ENCODE assay signal across 2 cellular contexts in genomic region chr20:6718660-6719059, GRCh38.
TF ChIP-seq lines count a peak whose summit lies in the region.

No MANE protein-coding gene starts in this region.

TF ChIP-seq in HepG2, 621 proteins besides CTCF, POLR2A, EP300 and RAD21 (continued from another document):
- TF ChIP-seq PAX8 (CRISPR knock-in tag; IDR thresholded peaks at IDR 0.05; ENCODE audit: borderline replicate concordance) (no peak), ZNF281 (CRISPR knock-in tag; IDR thresholded peaks at IDR 0.05; ENCODE audit: borderline replicate concordance) (peak; percentile 57; the same call in 1 of the 2 replicates), ZFX (CRISPR knock-in tag; IDR thresholded peaks at IDR 0.05; ENCODE audit: low read depth) (no peak), FOSL2 (CRISPR knock-in tag; IDR thresholded peaks at IDR 0.05) (0 out of 2 replicates have a peak, but pooled peaks have one; percentile 31)
- TF ChIP-seq, protein P1, sequence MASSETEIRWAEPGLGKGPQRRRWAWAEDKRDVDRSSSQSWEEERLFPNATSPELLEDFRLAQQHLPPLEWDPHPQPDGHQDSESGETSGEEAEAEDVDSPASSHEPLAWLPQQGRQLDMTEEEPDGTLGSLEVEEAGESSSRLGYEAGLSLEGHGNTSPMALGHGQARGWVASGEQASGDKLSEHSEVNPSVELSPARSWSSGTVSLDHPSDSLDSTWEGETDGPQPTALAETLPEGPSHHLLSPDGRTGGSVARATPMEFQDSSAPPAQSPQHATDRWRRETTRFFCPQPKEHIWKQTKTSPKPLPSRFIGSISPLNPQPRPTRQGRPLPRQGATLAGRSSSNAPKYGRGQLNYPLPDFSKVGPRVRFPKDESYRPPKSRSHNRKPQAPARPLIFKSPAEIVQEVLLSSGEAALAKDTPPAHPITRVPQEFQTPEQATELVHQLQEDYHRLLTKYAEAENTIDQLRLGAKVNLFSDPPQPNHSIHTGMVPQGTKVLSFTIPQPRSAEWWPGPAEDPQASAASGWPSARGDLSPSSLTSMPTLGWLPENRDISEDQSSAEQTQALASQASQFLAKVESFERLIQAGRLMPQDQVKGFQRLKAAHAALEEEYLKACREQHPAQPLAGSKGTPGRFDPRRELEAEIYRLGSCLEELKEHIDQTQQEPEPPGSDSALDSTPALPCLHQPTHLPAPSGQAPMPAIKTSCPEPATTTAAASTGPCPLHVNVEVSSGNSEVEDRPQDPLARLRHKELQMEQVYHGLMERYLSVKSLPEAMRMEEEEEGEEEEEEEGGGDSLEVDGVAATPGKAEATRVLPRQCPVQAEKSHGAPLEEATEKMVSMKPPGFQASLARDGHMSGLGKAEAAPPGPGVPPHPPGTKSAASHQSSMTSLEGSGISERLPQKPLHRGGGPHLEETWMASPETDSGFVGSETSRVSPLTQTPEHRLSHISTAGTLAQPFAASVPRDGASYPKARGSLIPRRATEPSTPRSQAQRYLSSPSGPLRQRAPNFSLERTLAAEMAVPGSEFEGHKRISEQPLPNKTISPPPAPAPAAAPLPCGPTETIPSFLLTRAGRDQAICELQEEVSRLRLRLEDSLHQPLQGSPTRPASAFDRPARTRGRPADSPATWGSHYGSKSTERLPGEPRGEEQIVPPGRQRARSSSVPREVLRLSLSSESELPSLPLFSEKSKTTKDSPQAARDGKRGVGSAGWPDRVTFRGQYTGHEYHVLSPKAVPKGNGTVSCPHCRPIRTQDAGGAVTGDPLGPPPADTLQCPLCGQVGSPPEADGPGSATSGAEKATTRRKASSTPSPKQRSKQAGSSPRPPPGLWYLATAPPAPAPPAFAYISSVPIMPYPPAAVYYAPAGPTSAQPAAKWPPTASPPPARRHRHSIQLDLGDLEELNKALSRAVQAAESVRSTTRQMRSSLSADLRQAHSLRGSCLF (CRISPR knock-in tag; IDR thresholded peaks at IDR 0.05; ENCODE audit: borderline replicate concordance): no peak

TF ChIP-seq in WTC11, 78 proteins besides CTCF, POLR2A, EP300 and RAD21 (continued from another document):
- TF ChIP-seq MLX (CRISPR knock-in tag; IDR thresholded peaks at IDR 0.05) (no peak), RELA (CRISPR knock-in tag; IDR thresholded peaks at IDR 0.05; ENCODE audit: borderline replicate concordance) (no peak), FOXJ3 (CRISPR knock-in tag; IDR thresholded peaks at IDR 0.05; ENCODE audit: borderline replicate concordance) (no peak), ZNF232 (CRISPR knock-in tag; IDR thresholded peaks at IDR 0.05) (no peak)
- TF ChIP-seq, protein P2, sequence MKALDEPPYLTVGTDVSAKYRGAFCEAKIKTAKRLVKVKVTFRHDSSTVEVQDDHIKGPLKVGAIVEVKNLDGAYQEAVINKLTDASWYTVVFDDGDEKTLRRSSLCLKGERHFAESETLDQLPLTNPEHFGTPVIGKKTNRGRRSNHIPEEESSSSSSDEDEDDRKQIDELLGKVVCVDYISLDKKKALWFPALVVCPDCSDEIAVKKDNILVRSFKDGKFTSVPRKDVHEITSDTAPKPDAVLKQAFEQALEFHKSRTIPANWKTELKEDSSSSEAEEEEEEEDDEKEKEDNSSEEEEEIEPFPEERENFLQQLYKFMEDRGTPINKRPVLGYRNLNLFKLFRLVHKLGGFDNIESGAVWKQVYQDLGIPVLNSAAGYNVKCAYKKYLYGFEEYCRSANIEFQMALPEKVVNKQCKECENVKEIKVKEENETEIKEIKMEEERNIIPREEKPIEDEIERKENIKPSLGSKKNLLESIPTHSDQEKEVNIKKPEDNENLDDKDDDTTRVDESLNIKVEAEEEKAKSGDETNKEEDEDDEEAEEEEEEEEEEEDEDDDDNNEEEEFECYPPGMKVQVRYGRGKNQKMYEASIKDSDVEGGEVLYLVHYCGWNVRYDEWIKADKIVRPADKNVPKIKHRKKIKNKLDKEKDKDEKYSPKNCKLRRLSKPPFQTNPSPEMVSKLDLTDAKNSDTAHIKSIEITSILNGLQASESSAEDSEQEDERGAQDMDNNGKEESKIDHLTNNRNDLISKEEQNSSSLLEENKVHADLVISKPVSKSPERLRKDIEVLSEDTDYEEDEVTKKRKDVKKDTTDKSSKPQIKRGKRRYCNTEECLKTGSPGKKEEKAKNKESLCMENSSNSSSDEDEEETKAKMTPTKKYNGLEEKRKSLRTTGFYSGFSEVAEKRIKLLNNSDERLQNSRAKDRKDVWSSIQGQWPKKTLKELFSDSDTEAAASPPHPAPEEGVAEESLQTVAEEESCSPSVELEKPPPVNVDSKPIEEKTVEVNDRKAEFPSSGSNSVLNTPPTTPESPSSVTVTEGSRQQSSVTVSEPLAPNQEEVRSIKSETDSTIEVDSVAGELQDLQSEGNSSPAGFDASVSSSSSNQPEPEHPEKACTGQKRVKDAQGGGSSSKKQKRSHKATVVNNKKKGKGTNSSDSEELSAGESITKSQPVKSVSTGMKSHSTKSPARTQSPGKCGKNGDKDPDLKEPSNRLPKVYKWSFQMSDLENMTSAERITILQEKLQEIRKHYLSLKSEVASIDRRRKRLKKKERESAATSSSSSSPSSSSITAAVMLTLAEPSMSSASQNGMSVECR (CRISPR knock-in tag; IDR thresholded peaks at IDR 0.05; ENCODE audit: borderline replicate concordance): no peak
- TF ChIP-seq, protein P3, sequence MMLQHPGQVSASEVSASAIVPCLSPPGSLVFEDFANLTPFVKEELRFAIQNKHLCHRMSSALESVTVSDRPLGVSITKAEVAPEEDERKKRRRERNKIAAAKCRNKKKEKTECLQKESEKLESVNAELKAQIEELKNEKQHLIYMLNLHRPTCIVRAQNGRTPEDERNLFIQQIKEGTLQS (CRISPR knock-in tag; conservative IDR thresholded peaks at IDR 0.05): no peak
- TF ChIP-seq, protein P4, sequence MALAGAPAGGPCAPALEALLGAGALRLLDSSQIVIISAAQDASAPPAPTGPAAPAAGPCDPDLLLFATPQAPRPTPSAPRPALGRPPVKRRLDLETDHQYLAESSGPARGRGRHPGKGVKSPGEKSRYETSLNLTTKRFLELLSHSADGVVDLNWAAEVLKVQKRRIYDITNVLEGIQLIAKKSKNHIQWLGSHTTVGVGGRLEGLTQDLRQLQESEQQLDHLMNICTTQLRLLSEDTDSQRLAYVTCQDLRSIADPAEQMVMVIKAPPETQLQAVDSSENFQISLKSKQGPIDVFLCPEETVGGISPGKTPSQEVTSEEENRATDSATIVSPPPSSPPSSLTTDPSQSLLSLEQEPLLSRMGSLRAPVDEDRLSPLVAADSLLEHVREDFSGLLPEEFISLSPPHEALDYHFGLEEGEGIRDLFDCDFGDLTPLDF (CRISPR knock-in tag; IDR thresholded peaks at IDR 0.05): no peak
